In the genomic region with DNA sequence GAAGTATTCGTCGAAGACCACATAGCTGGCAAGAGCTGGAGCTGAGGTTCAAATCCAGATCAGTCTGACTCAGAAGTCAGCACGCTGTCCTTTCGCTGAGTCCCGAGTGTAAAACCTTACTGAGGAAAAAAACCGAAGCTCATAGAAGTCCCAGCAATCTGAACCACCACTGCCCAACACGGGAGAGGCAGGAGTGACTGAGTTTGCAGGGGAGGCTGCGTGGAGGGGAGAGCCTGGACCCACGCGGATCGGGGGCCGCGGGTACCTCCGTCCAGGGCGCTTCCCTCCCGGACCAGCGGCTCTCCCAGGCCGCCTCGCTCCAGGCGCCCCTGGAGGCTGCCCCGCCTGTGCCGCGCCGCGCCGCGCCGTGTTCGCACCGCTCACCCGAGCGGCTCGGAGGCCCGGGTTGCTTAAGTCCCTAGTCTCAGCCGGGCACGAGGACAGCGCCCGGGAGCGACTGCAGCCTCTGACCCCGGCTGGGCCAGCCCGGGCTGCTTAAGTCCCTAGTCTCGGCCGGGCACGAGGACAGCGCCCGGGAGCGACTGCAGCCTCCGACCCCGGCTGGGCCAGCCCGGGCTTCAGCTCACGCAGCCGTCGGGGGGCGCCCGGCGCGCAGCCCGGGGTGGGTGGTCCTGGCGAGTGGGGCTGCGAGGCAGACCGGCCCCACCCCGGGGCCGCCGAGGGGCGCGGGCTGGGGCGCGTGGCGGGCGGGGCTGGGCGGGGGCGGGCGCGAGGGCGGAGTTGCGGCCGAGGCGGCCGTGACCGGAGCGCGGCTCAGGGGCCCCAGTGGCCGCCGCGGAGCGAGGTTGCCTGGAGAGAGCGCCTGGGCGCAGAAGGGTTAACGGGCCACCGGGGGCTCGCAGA, we compare ENCODE assay signal across 8 cellular contexts. TPM values are rescaled to one million over a fixed set of nuclear protein-coding genes. Genes with fewer than 3 reads are reported as not detected.
A peak's percentile ranks its signal among the peaks of the same experiment; 100 is the strongest.
DNase-seq lines count a peak whose midpoint lies in the region; ATAC-seq and TF ChIP-seq lines count a peak whose summit lies in the region.

A gene (plus strand): TSS at position 777 of the 864 bp plus-strand sequence. CDS start 2,881 bp downstream, outside the sequence.

- peaks cover 21% of the 10 kb centered on the region for H3K36me3 ChIP-seq in NT2/D1 (ENCODE audit: insufficient read depth, insufficient read length, low read length)
- H3K36me3 ChIP-seq in adipocyte (ENCODE audit: control insufficient read depth, insufficient read depth, low read length, severe bottlenecking) = no peaks in the 10 kb centered on the region

- H3K27me3 Mint-ChIP-seq in progenitor cell of endocrine pancreas = peaks cover 17% of the 10 kb centered on the region

- no peaks in the 10 kb centered on the region for H3K9me3 Mint-ChIP-seq in progenitor cell of endocrine pancreas (ENCODE audit: low read depth)

- H3K9me3 ChIP-seq in NT2/D1 (ENCODE audit: insufficient read depth, low read length) (no peaks in the 10 kb centered on the region), adipocyte (ENCODE audit: control insufficient read depth, low read length) (no peaks in the 10 kb centered on the region)

- no peaks in the 10 kb centered on the region for H3K36me3 Mint-ChIP-seq in progenitor cell of endocrine pancreas (ENCODE audit: insufficient read depth)

- peak within 1 kb of the TSS; percentile 86 for H3K9ac ChIP-seq in NT2/D1 (ENCODE audit: insufficient read length, low read depth)
- peak within 1 kb of the TSS; percentile 94 for H3K9ac ChIP-seq in adipocyte (ENCODE audit: low read length)

- H3K4me3 ChIP-seq in NT2/D1 (ENCODE audit: insufficient read length, low read depth) (peak within 1 kb of the TSS; percentile 67), adipocyte (ENCODE audit: low read length) (peak within 1 kb of the TSS; percentile 88)

- peak within 1 kb of the TSS; percentile 76 for H3K4me3 Mint-ChIP-seq in progenitor cell of endocrine pancreas (ENCODE audit: low read depth)

- peak; percentile 46 for TF ChIP-seq CTCF in progenitor cell of endocrine pancreas (IDR thresholded peaks at IDR 0.05; ENCODE audit: unreplicated experiment)

- ATAC-seq in HG02642 (IDR thresholded peaks at IDR 0.05; ENCODE audit: poor library complexity, unreplicated experiment) = peak; percentile 50
- peak; percentile 58 for ATAC-seq in left ventricle myocardium superior
- no peak for ATAC-seq in HG02981 (IDR thresholded peaks at IDR 0.05; ENCODE audit: unreplicated experiment)

- DNase-seq in ELF-1 (ENCODE audit: low read depth, low spot score) = peak; percentile 87
- no peak for DNase-seq in NT2/D1 (ENCODE audit: low read depth, low spot score)
- DNase-seq in adipocyte (ENCODE audit: low read depth) = peak; percentile 91
- DNase-seq in left ventricle myocardium superior = peak; percentile 82
- DNase-seq in progenitor cell of endocrine pancreas (ENCODE audit: low spot score, unreplicated experiment) = peak; percentile 54
- DNase-seq in T-helper 9 cell = no peak

- peaks cover 12% of the 10 kb centered on the region for H3K4me1 Mint-ChIP-seq in progenitor cell of endocrine pancreas (ENCODE audit: low read depth)

- intact Hi-C loops in left ventricle myocardium superior (cut with micrococcal nuclease) = no loop called here

- H3K27me3 ChIP-seq in NT2/D1 (ENCODE audit: insufficient read depth, insufficient read length) (no peaks in the 10 kb centered on the region), adipocyte (replicated peaks; ENCODE audit: control insufficient read depth, insufficient read depth, low read length) (no peaks in the 10 kb centered on the region)

- peak within 1 kb of the TSS; percentile 84 for H3K27ac Mint-ChIP-seq in progenitor cell of endocrine pancreas

- H3K4me1 ChIP-seq in NT2/D1 (ENCODE audit: insufficient read depth, insufficient read length) (peaks cover 22% of the 10 kb centered on the region), adipocyte (ENCODE audit: control insufficient read depth, insufficient read depth, low read length) (peaks cover 46% of the 10 kb centered on the region)

RNA-seq across cellular contexts. Expression of the gene that starts here (rescaled TPM):
- total RNA-seq in left ventricle myocardium superior (77.7 TPM), progenitor cell of endocrine pancreas (5.5 and 6.9 TPM in 2 replicates)

Comparison
In these comparisons a context has a peak if more than half of its experiments do, and no peak if none do; other contexts are left out.
1. RNA of the gene that starts here (total RNA-seq): 77.7 TPM in left ventricle myocardium superior (single experiment); 5.5 to 6.9 TPM in progenitor cell of endocrine pancreas; every median in the first group is over 10 times any median in the second.
2. DNase-seq: peak in ELF-1 (single experiment), adipocyte (single experiment), left ventricle myocardium superior (single experiment) and progenitor cell of endocrine pancreas (single experiment); none in NT2/D1 (single experiment) and T-helper 9 cell (single experiment).